Comparison of ENCODE assay signal across 8 cellular contexts in the genomic region with DNA sequence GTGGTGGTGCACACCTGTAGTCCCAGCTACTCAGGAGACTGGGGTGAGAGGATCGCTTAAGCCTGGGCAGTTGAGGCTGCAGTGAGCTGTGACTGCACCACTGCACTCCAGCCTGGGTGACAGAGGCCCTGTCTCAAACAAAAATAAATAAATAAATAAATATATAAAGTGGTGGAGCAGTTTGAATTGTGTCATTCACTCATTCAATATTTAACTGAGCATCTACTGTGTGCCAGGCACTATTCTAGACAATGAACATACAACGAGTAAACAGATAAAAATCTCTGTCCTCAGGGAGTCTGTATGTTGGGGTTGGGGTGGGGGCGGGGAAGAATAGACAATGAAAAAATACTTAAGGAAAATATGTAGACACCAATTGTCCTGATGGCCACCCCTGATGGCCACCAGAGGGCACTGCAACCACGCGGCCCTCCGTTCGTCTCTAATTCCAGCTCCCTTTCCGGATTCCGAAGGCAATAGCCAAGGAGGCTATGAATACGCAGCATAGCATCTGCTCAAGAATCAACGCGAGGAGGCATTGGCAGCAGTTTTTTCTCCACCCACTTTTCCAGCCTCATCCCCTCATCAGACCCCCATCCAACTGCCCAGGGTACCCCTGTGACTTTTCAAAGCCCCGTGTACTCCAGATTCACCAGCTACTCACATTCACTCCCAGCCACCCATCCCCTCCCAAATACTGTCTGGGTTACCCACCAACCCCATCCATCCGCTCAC. TPM values are rescaled to one million over a fixed set of nuclear protein-coding genes. Genes with fewer than 3 reads are reported as not detected.
DNase-seq lines count a peak whose midpoint lies in the region; ATAC-seq and TF ChIP-seq lines count a peak whose summit lies in the region.

No MANE protein-coding gene starts in this region.

- no peak overlapping the region for H2AFZ ChIP-seq in GM23338

- intact Hi-C loops in activated CD4-positive, alpha-beta T cell treated with anti-CD3 and anti-CD28 coated beads for 36 hours (cut with DNase I, micrococcal nuclease): loop anchor here (1.0 to 5.0 kb wide), 13 partner anchors 10 to 332 kb away; a partner anchor contains a TSS

- no peaks in the 10 kb centered on the region; the same call in 1 of the 2 replicates for H4K20me1 ChIP-seq in GM23338 (replicated peaks; ENCODE audit: insufficient read depth)

- H3K79me2 ChIP-seq in GM23338 (replicated peaks; ENCODE audit: insufficient read depth): no peaks in the 10 kb centered on the region; the same call in 1 of the 2 replicates

- CTCF ChIA-PET in activated CD4-positive, alpha-beta T cell treated with anti-CD3 and anti-CD28 coated beads for 36 hours (lab: Charles Lee): interaction anchor here (0.6 to 4.7 kb wide), 40 partner anchors 9 to 353 kb away, joined by 3 to 45 read pairs (median 7); a partner anchor contains a TSS

- H3K4me1 Mint-ChIP-seq in GM23338: peaks cover 32% of the 10 kb centered on the region
- H3K4me1 Mint-ChIP-seq in activated CD4-positive, alpha-beta T cell treated with anti-CD3 and anti-CD28 coated beads for 36 hours: peaks cover 32% of the 10 kb centered on the region

- peak; percentile 78 for ATAC-seq in GM23338
- ATAC-seq in activated CD4-positive, alpha-beta T cell treated with anti-CD3 and anti-CD28 coated beads for 36 hours: peak; percentile 45

- TF ChIP-seq CTCF in GM23338 (conservative IDR thresholded peaks at IDR 0.05; ENCODE audit: low read depth in 2 of 2): peak; percentile 84 to 96

- H3K4me3 ChIP-seq in GM23338: no peak overlapping the region

- peaks cover 22% of the 10 kb centered on the region for H3K4me1 ChIP-seq in GM23338 (ENCODE audit: insufficient read depth)

- peaks cover 19% of the 10 kb centered on the region for H3K27me3 Mint-ChIP-seq in GM23338 (ENCODE audit: insufficient read depth, low read depth, poor library complexity)
- H3K27me3 Mint-ChIP-seq in activated CD4-positive, alpha-beta T cell treated with anti-CD3 and anti-CD28 coated beads for 36 hours: no peaks in the 10 kb centered on the region

- no peak overlapping the region for H3K4me2 ChIP-seq in GM23338

- H3K27ac ChIP-seq in GM23338 (ENCODE audit: low read depth): 0 out of 2 replicates have a peak overlapping the region, but pooled peaks have one; percentile 66

- H3K4me3 Mint-ChIP-seq in GM23338: peak overlapping the region; percentile 29; the same call in 2 of the 3 replicates
- peak overlapping the region; percentile 44 for H3K4me3 Mint-ChIP-seq in activated CD4-positive, alpha-beta T cell treated with anti-CD3 and anti-CD28 coated beads for 36 hours

- no peak overlapping the region for H3K27ac Mint-ChIP-seq in GM23338
- peak overlapping the region; percentile 67 for H3K27ac Mint-ChIP-seq in activated CD4-positive, alpha-beta T cell treated with anti-CD3 and anti-CD28 coated beads for 36 hours

- POLR2A ChIA-PET in activated CD4-positive, alpha-beta T cell treated with anti-CD3 and anti-CD28 coated beads for 36 hours (lab: Charles Lee): interaction anchor here (0.6 to 2.4 kb wide), 7 partner anchors 32 to 363 kb away, joined by 3 to 12 read pairs (median 6); no protein-coding TSS in a partner anchor

- peaks cover 34% of the 10 kb centered on the region for H3K36me3 Mint-ChIP-seq in GM23338 (ENCODE audit: low read depth)
- H3K36me3 Mint-ChIP-seq in activated CD4-positive, alpha-beta T cell treated with anti-CD3 and anti-CD28 coated beads for 36 hours (ENCODE audit: low read depth): peaks cover 3% of the 10 kb centered on the region

- 0 out of 2 replicates have a peak, but pooled peaks cover 4% of the 10 kb centered on the region for H3K36me3 ChIP-seq in GM23338 (ENCODE audit: insufficient read depth)

- peaks cover 15% of the 10 kb centered on the region for H3K9me3 Mint-ChIP-seq in GM23338
- no peaks in the 10 kb centered on the region for H3K9me3 Mint-ChIP-seq in activated CD4-positive, alpha-beta T cell treated with anti-CD3 and anti-CD28 coated beads for 36 hours (ENCODE audit: low read depth)

- DNase-seq in ACHN: peak; percentile 86
- peak; percentile 93 for DNase-seq in GM23338 (ENCODE audit: low spot score)
- peak; percentile 67 to 87 for DNase-seq in NCI-H446 (lab: John Stamatoyannopoulos, UW)
- peak; percentile 88 for DNase-seq in activated CD4-positive, alpha-beta T cell treated with anti-CD3 and anti-CD28 coated beads for 36 hours
- DNase-seq in cerebellar cortex (ENCODE audit: low spot score): peak; percentile 82
- peak; percentile 89 for DNase-seq in left kidney (ENCODE audit: low read depth, low spot score)
- DNase-seq in stimulated activated CD4-positive, alpha-beta T cell treated with anti-CD3 and anti-CD28 coated beads, Interleukin-4, amount 100 ng/mL, for 1 hour: peak; percentile 78
- DNase-seq in NCI-H1436 treated with DMSO at 0.1 percent for 48 hours (lab: John Stamatoyannopoulos, UW): no peak

- in situ Hi-C loops in ACHN (cut with HindIII; ENCODE audit: low pct_ligation_motif_present, low pct_unique_long_range_greater_than_20kb, low sequenced_read_pairs): no loop called here

- H3F3A ChIP-seq in GM23338 (replicated peaks; ENCODE audit: low read depth): peaks cover 22% of the 10 kb centered on the region

- H3K9me2 ChIP-seq in GM23338 (ENCODE audit: insufficient read depth): no peaks in the 10 kb centered on the region

- no peaks in the 10 kb centered on the region for H3K27me3 ChIP-seq in GM23338 (ENCODE audit: insufficient read depth)

TF ChIP-seq in GM23338, 12 proteins besides CTCF, POLR2A, EP300 and RAD21 (continues in another document):
- TF ChIP-seq JUNB (IDR thresholded peaks at IDR 0.05; ENCODE audit: unreplicated experiment) (no peak), POLR2AphosphoS5 (IDR thresholded peaks at IDR 0.05; ENCODE audit: low read depth) (peak; percentile 52), NANOG (IDR thresholded peaks at IDR 0.05; ENCODE audit: borderline replicate concordance) (no peak), EZH2 (IDR thresholded peaks at IDR 0.05; ENCODE audit: low read depth, unreplicated experiment) (no peak)
- TF ChIP-seq, protein P1, sequence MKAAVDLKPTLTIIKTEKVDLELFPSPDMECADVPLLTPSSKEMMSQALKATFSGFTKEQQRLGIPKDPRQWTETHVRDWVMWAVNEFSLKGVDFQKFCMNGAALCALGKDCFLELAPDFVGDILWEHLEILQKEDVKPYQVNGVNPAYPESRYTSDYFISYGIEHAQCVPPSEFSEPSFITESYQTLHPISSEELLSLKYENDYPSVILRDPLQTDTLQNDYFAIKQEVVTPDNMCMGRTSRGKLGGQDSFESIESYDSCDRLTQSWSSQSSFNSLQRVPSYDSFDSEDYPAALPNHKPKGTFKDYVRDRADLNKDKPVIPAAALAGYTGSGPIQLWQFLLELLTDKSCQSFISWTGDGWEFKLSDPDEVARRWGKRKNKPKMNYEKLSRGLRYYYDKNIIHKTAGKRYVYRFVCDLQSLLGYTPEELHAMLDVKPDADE (IDR thresholded peaks at IDR 0.05): no peak

RNA-seq across cellular contexts. Expression of a gene that starts 21.4 kb away (rescaled TPM):
- total RNA-seq in GM23338 (2014; rRNA removed; shearing (Covaris generic)): 102 and 128 TPM in 2 replicates
- 65.4 and 79.1 TPM in 2 replicates for polyA plus RNA-seq in GM23338 (2016; fragmentation: Nextera tagmentation; extraction: Ambion mirVana)
- 1 to 10 TPM; 5.7 to 6.8 TPM for total RNA-seq in activated CD4-positive, alpha-beta T cell treated with anti-CD3 and anti-CD28 coated beads for 36 hours

RNA-seq across cellular contexts. Expression of a gene that starts 37.4 kb away (rescaled TPM):
- 2.1 and 2.3 TPM in 2 replicates for total RNA-seq in GM23338 (2014; rRNA removed; shearing (Covaris generic))
- polyA plus RNA-seq in GM23338 (2016; fragmentation: Nextera tagmentation; extraction: Ambion mirVana): 0.52 and 0.82 TPM in 2 replicates
- 100 to 1,000 TPM; 103 to 127 TPM for total RNA-seq in activated CD4-positive, alpha-beta T cell treated with anti-CD3 and anti-CD28 coated beads for 36 hours

RNA-seq across cellular contexts. Expression of a gene that starts 45.4 kb away (rescaled TPM):
- not detected in 2 replicates for total RNA-seq in GM23338 (2014; rRNA removed; shearing (Covaris generic))
- 2.0 and 3.2 TPM in 2 replicates for polyA plus RNA-seq in GM23338 (2016; fragmentation: Nextera tagmentation; extraction: Ambion mirVana)
- total RNA-seq in activated CD4-positive, alpha-beta T cell treated with anti-CD3 and anti-CD28 coated beads for 36 hours: 10 to 100 TPM; 21.3 to 22.0 TPM

Comparison
In these comparisons a context has a peak if more than half of its experiments do, and no peak if none do; other contexts are left out.
1. RNA of a gene that starts 21.4 kb away (total RNA-seq): 102 to 128 TPM in GM23338; 5.7 to 6.8 TPM in activated CD4-positive, alpha-beta T cell treated with anti-CD3 and anti-CD28 coated beads for 36 hours; every median in the first group is over 10 times any median in the second.
2. RNA of a gene that starts 37.4 kb away (total RNA-seq): 103 to 127 TPM in activated CD4-positive, alpha-beta T cell treated with anti-CD3 and anti-CD28 coated beads for 36 hours; 2.1 to 2.3 TPM in GM23338; every median in the first group is over 10 times any median in the second.
3. RNA of a gene that starts 45.4 kb away (total RNA-seq): 21.3 to 22.0 TPM in activated CD4-positive, alpha-beta T cell treated with anti-CD3 and anti-CD28 coated beads for 36 hours; not detected in GM23338; every median in the first group is over 10 times any median in the second.